Comparison of ENCODE assay signal across 1 cellular context in genomic region chr1:8943516-8943896, GRCh38.
TF ChIP-seq lines count a peak whose summit lies in the region.

No MANE protein-coding gene starts in this region.

TF ChIP-seq in GM23338, 12 proteins besides CTCF, POLR2A, EP300 and RAD21 (continued from another document):
- TF ChIP-seq ZNF462 (CRISPR knock-in tag; IDR thresholded peaks at IDR 0.05) (no peak), STAT1 (IDR thresholded peaks at IDR 0.05; ENCODE audit: unreplicated experiment) (no peak), POLR2AphosphoS5 (IDR thresholded peaks at IDR 0.05; ENCODE audit: low read depth) (no peak), ZNF331 (CRISPR knock-in tag; IDR thresholded peaks at IDR 0.05; ENCODE audit: low read depth) (no peak), NANOG (IDR thresholded peaks at IDR 0.05; ENCODE audit: borderline replicate concordance) (no peak), EZH2 (IDR thresholded peaks at IDR 0.05; ENCODE audit: low read depth, unreplicated experiment) (no peak), JUNB (IDR thresholded peaks at IDR 0.05; ENCODE audit: unreplicated experiment) (no peak)
- TF ChIP-seq, protein P1, sequence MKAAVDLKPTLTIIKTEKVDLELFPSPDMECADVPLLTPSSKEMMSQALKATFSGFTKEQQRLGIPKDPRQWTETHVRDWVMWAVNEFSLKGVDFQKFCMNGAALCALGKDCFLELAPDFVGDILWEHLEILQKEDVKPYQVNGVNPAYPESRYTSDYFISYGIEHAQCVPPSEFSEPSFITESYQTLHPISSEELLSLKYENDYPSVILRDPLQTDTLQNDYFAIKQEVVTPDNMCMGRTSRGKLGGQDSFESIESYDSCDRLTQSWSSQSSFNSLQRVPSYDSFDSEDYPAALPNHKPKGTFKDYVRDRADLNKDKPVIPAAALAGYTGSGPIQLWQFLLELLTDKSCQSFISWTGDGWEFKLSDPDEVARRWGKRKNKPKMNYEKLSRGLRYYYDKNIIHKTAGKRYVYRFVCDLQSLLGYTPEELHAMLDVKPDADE (IDR thresholded peaks at IDR 0.05), result no peak
